In genomic region chr12:40446385-40446784, GRCh38 we compare ENCODE assay signal across 8 cellular contexts.
DNase-seq lines count a peak whose midpoint lies in the region; ATAC-seq and TF ChIP-seq lines count a peak whose summit lies in the region.

No MANE protein-coding gene starts in this region.

- H3K36me3 Mint-ChIP-seq in T-cell, result no peaks in the 10 kb centered on the region

- DNase-seq in A673 (ENCODE audit: low spot score), result peak; percentile 69
- DNase-seq in KBM-7, result peak; percentile 14
- DNase-seq in mammary epithelial cell, result peak; percentile 17
- DNase-seq in superior temporal gyrus (ENCODE audit: extremely low spot score), result peak; percentile 48
- no peak for DNase-seq in cardiac septum (ENCODE audit: low spot score)
- DNase-seq in NCI-H1092 (lab: John Stamatoyannopoulos, UW), result no peak
- DNase-seq in T-cell, result no peak

- H3K4me3 Mint-ChIP-seq in T-cell, result no peak overlapping the region

- H3K4me1 ChIP-seq in A673 (ENCODE audit: insufficient read depth, low read length, poor library complexity, severe bottlenecking) (peaks cover 41% of the 10 kb centered on the region), mammary epithelial cell (ENCODE audit: insufficient read depth, low read length) (no peaks in the 10 kb centered on the region)

- H3K27me3 ChIP-seq in A673 (replicated peaks; ENCODE audit: insufficient read depth, low read depth, low read length, poor library complexity) (no peaks in the 10 kb centered on the region), mammary epithelial cell (ENCODE audit: insufficient read depth, low read length) (no peaks in the 10 kb centered on the region)

- peaks cover 0 to 5% (median 4%) of the 10 kb centered on the region in 3 donors for H3K9me3 Mint-ChIP-seq in T-cell

- H3K79me2 ChIP-seq in mammary epithelial cell (ENCODE audit: insufficient read depth, low read length), result no peaks in the 10 kb centered on the region

- POLR2A ChIA-PET in A673 (lab: Charles Lee; ENCODE audit: low non-redundant PET), result no interaction called here
- POLR2A ChIA-PET in T-cell (lab: Charles Lee), result no interaction called here

- no peak overlapping the region for H3K4me3 ChIP-seq in A673 (ENCODE audit: low read depth, low read length, poor library complexity, severe bottlenecking)
- no peak overlapping the region for H3K4me3 ChIP-seq in mammary epithelial cell (replicated peaks in 1 of 3; ENCODE audit: insufficient read depth in 1 of 3, low read depth in 2 of 3, low read length in 3 of 3)

- no peaks in the 10 kb centered on the region for H3K4me1 Mint-ChIP-seq in T-cell

- ATAC-seq in GM18868 (IDR thresholded peaks at IDR 0.05; ENCODE audit: unreplicated experiment) (peak; percentile 91), T-cell (replicated peaks in 1 of 4) (no peak)

- no peaks in the 10 kb centered on the region for H3K36me3 ChIP-seq in A673 (ENCODE audit: insufficient read depth, low read length, poor library complexity, severe bottlenecking)
- no peaks in the 10 kb centered on the region for H3K36me3 ChIP-seq in mammary epithelial cell (ENCODE audit: insufficient read depth, low read length)

- no peak overlapping the region for H2AFZ ChIP-seq in mammary epithelial cell (ENCODE audit: low read depth, low read length)

- BruUV-seq in A673 (replicated peaks; lab: Mats Ljungman, UMichigan) (no TSS peak), mammary epithelial cell (replicated peaks; lab: Mats Ljungman, UMichigan) (no TSS peak)

- TF ChIP-seq CTCF in A673 (conservative IDR thresholded peaks at IDR 0.05; ENCODE audit: low read depth, low read length), result peak; percentile 61
- peak; percentile 40 to 61 for TF ChIP-seq CTCF in mammary epithelial cell (conservative IDR thresholded peaks at IDR 0.05 in 1 of 2, IDR thresholded peaks at IDR 0.05 in 1 of 2; ENCODE audit: extremely low read depth in 1 of 2, insufficient read depth in 1 of 2, low read depth in 1 of 2, low read length in 2 of 2)

- no peaks in the 10 kb centered on the region for H4K20me1 ChIP-seq in mammary epithelial cell (ENCODE audit: insufficient read depth, low read length)

- no peak overlapping the region for H3K9ac ChIP-seq in mammary epithelial cell (ENCODE audit: insufficient read depth, low read length)

- H3K27ac ChIP-seq in A673 (ENCODE audit: low read depth, low read length, poor library complexity, severe bottlenecking) (no peak overlapping the region), mammary epithelial cell (ENCODE audit: insufficient read depth, low read depth, low read length) (no peak overlapping the region)

- CTCF ChIA-PET in A673 (lab: Charles Lee) (interaction anchor here (0.6 kb wide), 1 partner anchor 425 kb away, joined by 4 read pairs; no protein-coding TSS in a partner anchor), mammary epithelial cell (lab: Charles Lee; ENCODE audit: low non-redundant PET) (interaction anchor here (0.6 to 0.7 kb wide), 3 partner anchors 70 to 435 kb away, joined by 3 read pairs; no protein-coding TSS in a partner anchor), T-cell (lab: Charles Lee) (no interaction called here)

- no peak overlapping the region for H3K27ac Mint-ChIP-seq in T-cell

- no peaks in the 10 kb centered on the region for H3K27me3 Mint-ChIP-seq in T-cell

- H3K9me3 ChIP-seq in A673 (ENCODE audit: low read depth, low read length, poor library complexity, severe bottlenecking) (no peaks in the 10 kb centered on the region), mammary epithelial cell (replicated peaks; ENCODE audit: insufficient read depth, low read length) (no peaks in the 10 kb centered on the region)

- dilution Hi-C loops in mammary epithelial cell (cut with HindIII; ENCODE audit: low sequenced_read_pairs), result no loop called here

- in situ Hi-C loops in KBM-7 (cut with MboI; ENCODE audit: low pct_unique_long_range_greater_than_20kb, low sequenced_read_pairs), result no loop called here
- in situ Hi-C loops in mammary epithelial cell (cut with MboI; ENCODE audit: low sequenced_read_pairs in 2 of 2), result no loop called here

- intact Hi-C loops in A673 (cut with micrococcal nuclease; ENCODE audit: unreplicated experiment), result loop anchor here (5.0 kb wide), 3 partner anchors 119 to 1371 kb away; no protein-coding TSS in a partner anchor
- intact Hi-C loops in mammary epithelial cell (cut with micrococcal nuclease), result loop anchor here (5.0 to 10.0 kb wide), 2 partner anchors 136 to 478 kb away; no protein-coding TSS in a partner anchor
- intact Hi-C loops in cardiac septum (cut with DNase I), result no loop called here

- no peak overlapping the region for H3K4me2 ChIP-seq in mammary epithelial cell (ENCODE audit: insufficient read depth, low read depth, low read length)

Comparison
In these comparisons a context has a peak if more than half of its experiments do, and no peak if none do; other contexts are left out.
1. DNase-seq: peak in A673 (single experiment), KBM-7 (single experiment), mammary epithelial cell (single experiment) and superior temporal gyrus (single experiment); none in cardiac septum (single experiment), NCI-H1092 (single experiment) and T-cell (0 of 34).
2. CTCF ChIA-PET loops: an anchor here in A673 (0.6 kb wide) and mammary epithelial cell (0.6 to 0.7 kb wide); none called in T-cell.